9 cellular contexts compared by ENCODE assay signal in the genomic region with DNA sequence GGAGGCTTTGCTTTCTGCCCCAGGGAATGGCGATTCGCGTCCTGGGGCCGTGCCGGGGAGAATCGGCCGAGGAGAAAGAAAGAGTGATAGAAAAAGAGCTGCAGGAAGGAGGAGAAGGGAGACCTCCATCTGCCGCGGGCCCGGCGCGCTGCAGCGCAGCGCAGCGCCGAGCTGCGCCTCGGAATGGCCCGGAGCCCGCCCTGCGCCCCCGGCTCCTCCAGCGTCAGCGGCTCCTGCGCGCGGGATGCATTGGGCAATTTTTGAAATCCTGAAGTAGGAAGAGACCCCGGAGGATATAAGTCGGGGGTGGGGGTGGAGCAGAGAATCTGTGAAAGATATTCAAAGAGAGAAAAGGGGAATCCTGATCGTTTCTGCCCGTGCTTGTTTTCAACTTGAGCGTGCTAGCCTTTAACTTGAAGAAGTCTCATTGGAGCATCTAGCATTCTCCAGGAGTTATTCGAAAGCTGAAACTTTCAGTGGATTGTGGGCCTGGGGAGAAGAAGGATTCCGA. TPM values are rescaled to one million over a fixed set of nuclear protein-coding genes. Genes with fewer than 3 reads are reported as not detected.
A peak's percentile ranks its signal among the peaks of the same experiment; 100 is the strongest.
DNase-seq lines count a peak whose midpoint lies in the region; ATAC-seq and TF ChIP-seq lines count a peak whose summit lies in the region.
"Had no signal": no experiment of that assay in that cellular context is flagged by ENCODE, and none has a peak within 500 bp of the region (broad histone marks: within the 10 kb centered on the region; RNA-seq: fewer than 3 reads in every experiment).

No MANE protein-coding gene starts in this region.

- DNase-seq in NCI-H2227 (lab: John Stamatoyannopoulos, UW; ENCODE audit: unreplicated experiment) (peak; percentile 4), NCI-H2227 treated with DMSO at 0.1 percent for 48 hours (lab: John Stamatoyannopoulos, UW) (no peak), fibroblast of lung (ENCODE audit: low read depth in 2 of 2) (peak; percentile 57 to 60), myocyte (ENCODE audit: low read depth) (peak; percentile 44), aorta (peak; percentile 61 to 77), middle frontal gyrus (ENCODE audit: extremely low spot score, low spot score) (no peak)
- DNase-seq in stimulated activated CD4-positive, alpha-beta T cell treated with anti-CD3 and anti-CD28 coated beads, Interleukin-12 subunit alpha, Interleukin-12 subunit beta, amount 100 ng/mL, for 4 hours: no peak

- peak overlapping the region; percentile 67 to 83 (median 79) for H3K4me3 ChIP-seq in fibroblast of lung (replicated peaks in 1 of 4; ENCODE audit: control extremely low read depth in 1 of 4, insufficient read depth in 1 of 4, low read depth in 3 of 4, low read length in 4 of 4)
- peak overlapping the region; percentile 84 to 95 for H3K4me3 ChIP-seq in aorta (ENCODE audit: low read length in 2 of 2)
- H3K4me3 ChIP-seq: BLaER1 had no signal

- H3K4me2 ChIP-seq in fibroblast of lung (ENCODE audit: extremely low read depth, insufficient read depth, low read length): peak overlapping the region; percentile 77
- H3K4me2 ChIP-seq: BLaER1 had no signal

- H4K20me1 ChIP-seq in fibroblast of lung (ENCODE audit: control insufficient read depth, extremely low read depth, insufficient read depth, low read length): no peaks in the 10 kb centered on the region
- H4K20me1 ChIP-seq: BLaER1 had no signal

- WGBS in aorta, 2 donors: 1% methylated on average over 34 of the region's 34 CpGs

- H3K9me3 ChIP-seq in fibroblast of lung (ENCODE audit: control insufficient read depth, insufficient read depth, low read depth, low read length) (no peaks in the 10 kb centered on the region), aorta (ENCODE audit: control insufficient read depth, low read length) (no peaks in the 10 kb centered on the region)

- peak overlapping the region; percentile 58 for H3K9ac ChIP-seq in fibroblast of lung (ENCODE audit: insufficient read depth, low read length)
- H3K9ac ChIP-seq: BLaER1 had no signal

- intact Hi-C loops in aorta (cut with DNase I): loop anchor here in 1 of 2 donors (5.0 to 10.0 kb wide), 3 partner anchors 91 to 614 kb away; no protein-coding TSS in a partner anchor

- no peak for TF ChIP-seq CTCF in fibroblast of lung (conservative IDR thresholded peaks at IDR 0.05 in 1 of 2, IDR thresholded peaks at IDR 0.05 in 1 of 2; ENCODE audit: low read depth in 1 of 2, low read length in 2 of 2)

- H3K36me3 ChIP-seq in fibroblast of lung (ENCODE audit: control insufficient read depth, insufficient read depth, low read length): no peaks in the 10 kb centered on the region
- H3K36me3 ChIP-seq in aorta (ENCODE audit: control insufficient read depth in 1 of 2, insufficient read depth in 2 of 2, low read length in 1 of 2): no peaks in the 10 kb centered on the region
- H3K36me3 ChIP-seq: BLaER1 had no signal

- H3K27me3 ChIP-seq in fibroblast of lung (ENCODE audit: control insufficient read depth, insufficient read depth, low read length) (no peaks in the 10 kb centered on the region), aorta (ENCODE audit: control insufficient read depth in 1 of 2, insufficient read depth in 2 of 2, low read length in 1 of 2) (no peaks in the 10 kb centered on the region)
- H3K27me3 ChIP-seq: BLaER1 had no signal

- H3K4me1 ChIP-seq in fibroblast of lung (ENCODE audit: control insufficient read depth, extremely low read depth, insufficient read depth, low read length) (peaks cover 5% of the 10 kb centered on the region), aorta (ENCODE audit: control insufficient read depth in 1 of 2, insufficient read depth in 2 of 2, low read length in 2 of 2) (peaks cover 0 to 2% of the 10 kb centered on the region in 2 donors)
- H3K4me1 ChIP-seq: BLaER1 had no signal

- ATAC-seq in SK-N-SH treated with all-trans-retinoic acid at 6 μM for 48 hours (peak; percentile 60), aorta (ENCODE audit: low FRiP score) (peak; percentile 76)

- peak overlapping the region; percentile 95 for H2AFZ ChIP-seq in fibroblast of lung (ENCODE audit: low read length)

- no peaks in the 10 kb centered on the region for H3K79me2 ChIP-seq in fibroblast of lung (ENCODE audit: control insufficient read depth, insufficient read depth, low read length)

- H3K27ac ChIP-seq in fibroblast of lung (ENCODE audit: insufficient read depth, low read length): peak overlapping the region; percentile 35
- H3K27ac ChIP-seq in aorta (ENCODE audit: low read depth in 1 of 2, low read length in 2 of 2): peak overlapping the region; percentile 35 to 52
- H3K27ac ChIP-seq: BLaER1 had no signal

TF ChIP-seq in SK-N-SH treated with all-trans-retinoic acid at 6 μM for 48 hours, 23 proteins besides CTCF, POLR2A, EP300 and RAD21:
- TF ChIP-seq ZFP30 (CRISPR knock-in tag; IDR thresholded peaks at IDR 0.05) (no peak), TCF4 (CRISPR knock-in tag; IDR thresholded peaks at IDR 0.05; ENCODE audit: borderline replicate concordance) (no peak)

RNA-seq across cellular contexts. Expression of gene PDE3A, which starts 0.4 kb away (rescaled TPM):
- total RNA-seq in fibroblast of lung (0.17 and 0.26 TPM in 2 replicates), myocyte (0.29 and 0.88 TPM in 2 replicates), aorta (10 to 100 TPM; 94.7 to 99.3 TPM)
- polyA plus RNA-seq in fibroblast of lung (0.23 and 2.7 TPM in 2 replicates), aorta (10 to 100 TPM in 1 of 2 donors, 1 to 10 TPM in 1; 7.4 to 30.1 TPM)
- 0.10 and 1.4 TPM in 2 replicates for polyA plus RNA-seq in fibroblast of lung (2012)
- 0.59 and 1.5 TPM in 2 replicates for polyA minus RNA-seq in fibroblast of lung (ENCODE audit: low replicate concordance)
- 0.03 TPM for polyA plus RNA-seq in myocyte (2012)

Comparison
In these comparisons a context has a peak if more than half of its experiments do, and no peak if none do; other contexts are left out.
1. DNase-seq: peak in NCI-H2227 (single experiment), fibroblast of lung (2 of 2), myocyte (single experiment) and aorta (2 of 2); none in NCI-H2227 treated with DMSO at 0.1 percent for 48 hours (single experiment), stimulated activated CD4-positive, alpha-beta T cell treated with anti-CD3 and anti-CD28 coated beads, Interleukin-12 subunit alpha, Interleukin-12 subunit beta, amount 100 ng/mL, for 4 hours (single experiment) and middle frontal gyrus (single experiment).
2. RNA of gene PDE3A, which starts 0.4 kb away (total RNA-seq): 94.7 to 99.3 TPM in aorta; 0.29 to 0.88 TPM in myocyte and 0.17 to 0.26 TPM in fibroblast of lung; every median in the first group is over 10 times any median in the second.